ENCODE assay signal across 7 cellular contexts in the genomic region with DNA sequence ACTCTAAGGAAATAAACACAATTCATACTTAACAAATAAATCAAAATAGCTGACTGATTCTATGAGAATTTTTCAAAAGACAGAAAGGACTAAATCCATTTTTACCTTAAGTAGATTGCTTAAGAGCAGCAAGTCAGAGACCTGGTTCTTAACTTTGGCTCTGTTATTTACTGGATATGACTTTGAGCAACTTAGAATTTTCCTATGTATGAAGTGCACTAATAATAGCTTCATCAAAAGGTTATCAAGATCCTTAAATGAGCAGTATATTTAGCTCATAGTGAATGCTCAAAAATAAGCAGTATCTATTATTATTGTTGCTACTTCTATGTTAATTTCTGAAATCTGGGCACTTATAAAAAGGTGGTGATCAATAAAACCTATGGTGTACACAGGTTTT.
"Had no signal": no experiment of that assay in that cellular context is flagged by ENCODE, and none has a peak within 500 bp of the region (broad histone marks: within the 10 kb centered on the region; RNA-seq: fewer than 3 reads in every experiment).

No MANE protein-coding gene starts in this region.

- DNase-seq: GM23248, GOT3, H7, H9, HCEC 1CT had no signal

- H3K4me3 Mint-ChIP-seq: GM23338, H9, HFFc6 had no signal

- H3K27ac Mint-ChIP-seq: GM23338, H9 had no signal

- H3K4me1 Mint-ChIP-seq: GM23338, H9 had no signal

- H3K9me3 Mint-ChIP-seq: GM23338, HFFc6 had no signal
